In the genomic region with DNA sequence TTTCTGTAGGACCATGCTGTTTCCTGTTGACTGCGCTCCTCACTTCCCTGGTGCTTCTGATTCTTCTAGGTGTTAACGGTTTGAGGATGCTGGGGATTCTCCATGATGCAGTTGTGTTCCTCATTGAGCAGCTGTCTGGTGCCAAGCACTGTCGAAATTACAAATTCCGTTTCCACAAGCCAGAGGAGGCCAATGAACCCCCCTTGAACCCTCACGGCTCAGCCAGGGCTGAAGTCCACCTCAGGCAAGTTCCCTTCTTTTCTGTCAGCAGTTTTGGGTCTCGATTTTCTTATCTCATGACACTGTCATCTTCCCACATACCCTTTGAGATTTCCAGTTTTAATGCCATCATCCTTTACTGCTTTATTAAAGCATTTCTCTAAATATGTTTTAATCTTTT, we compare ENCODE assay signal across 17 cellular contexts. TPM values are rescaled to one million over a fixed set of nuclear protein-coding genes. Genes with fewer than 3 reads are reported as not detected.
A peak's percentile ranks its signal among the peaks of the same experiment; 100 is the strongest.
DNase-seq lines count a peak whose midpoint lies in the region; ATAC-seq and TF ChIP-seq lines count a peak whose summit lies in the region.
"Had no signal": no experiment of that assay in that cellular context is flagged by ENCODE, and none has a peak within 500 bp of the region (broad histone marks: within the 10 kb centered on the region; RNA-seq: fewer than 3 reads in every experiment).

No MANE protein-coding gene starts in this region.

- no peaks in the 10 kb centered on the region for H3K4me1 Mint-ChIP-seq in activated CD8-positive, alpha-beta T cell treated with anti-CD3 and anti-CD28 coated beads for 36 hours (ENCODE audit: low read depth)
- H3K4me1 Mint-ChIP-seq in activated CD8-positive, alpha-beta T cell treated with anti-CD3 and anti-CD28 coated beads, Interleukin-2, amount 10 ng/mL, durations not matched to agents 7 days and 5 days (ENCODE audit: low read depth) = no peaks in the 10 kb centered on the region
- peaks cover 5% of the 10 kb centered on the region for H3K4me1 Mint-ChIP-seq in CD8-positive, alpha-beta T cell (ENCODE audit: low read depth)
- no peaks in the 10 kb centered on the region for H3K4me1 Mint-ChIP-seq in activated naive CD8-positive, alpha-beta T cell (ENCODE audit: low read depth)
- H3K4me1 Mint-ChIP-seq in nephron progenitor cell = peaks cover 12% of the 10 kb centered on the region

- intact Hi-C loops in activated CD8-positive, alpha-beta T cell treated with anti-CD3 and anti-CD28 coated beads for 36 hours (cut with micrococcal nuclease) = no loop called here
- intact Hi-C loops in CD8-positive, alpha-beta T cell (cut with DNase I, micrococcal nuclease) = no loop called here

- H3K4me3 Mint-ChIP-seq in activated CD8-positive, alpha-beta T cell treated with anti-CD3 and anti-CD28 coated beads for 36 hours = no peak overlapping the region
- H3K4me3 Mint-ChIP-seq in activated CD8-positive, alpha-beta T cell treated with anti-CD3 and anti-CD28 coated beads, Interleukin-2, amount 10 ng/mL, durations not matched to agents 7 days and 5 days = no peak overlapping the region
- no peak overlapping the region for H3K4me3 Mint-ChIP-seq in CD8-positive, alpha-beta T cell
- H3K4me3 Mint-ChIP-seq in activated naive CD8-positive, alpha-beta T cell = no peak overlapping the region
- H3K4me3 Mint-ChIP-seq in nephron progenitor cell = no peak overlapping the region
- H3K4me3 Mint-ChIP-seq: CD4-positive, alpha-beta T cell had no signal

- H3K36me3 ChIP-seq in CD8-positive, alpha-beta T cell (ENCODE audit: insufficient read depth, low read length) = peaks cover 60% of the 10 kb centered on the region

- H3K27me3 ChIP-seq in CD8-positive, alpha-beta T cell (ENCODE audit: insufficient read depth, low read length) = no peaks in the 10 kb centered on the region
- H3K27me3 ChIP-seq: BLaER1 treated with 17β-estradiol and CSF1 and Interleukin-3, amounts not matched to agents 10 nM and 100 nM had no signal

- H3K27me3 Mint-ChIP-seq in activated CD8-positive, alpha-beta T cell treated with anti-CD3 and anti-CD28 coated beads for 36 hours = no peaks in the 10 kb centered on the region
- H3K27me3 Mint-ChIP-seq in activated CD8-positive, alpha-beta T cell treated with anti-CD3 and anti-CD28 coated beads, Interleukin-2, amount 10 ng/mL, durations not matched to agents 7 days and 5 days (ENCODE audit: low read depth) = no peaks in the 10 kb centered on the region
- no peaks in the 10 kb centered on the region for H3K27me3 Mint-ChIP-seq in CD8-positive, alpha-beta T cell (ENCODE audit: low read depth)
- no peaks in the 10 kb centered on the region for H3K27me3 Mint-ChIP-seq in activated naive CD8-positive, alpha-beta T cell
- H3K27me3 Mint-ChIP-seq in nephron progenitor cell (ENCODE audit: low read depth, poor library complexity) = no peaks in the 10 kb centered on the region
- H3K27me3 Mint-ChIP-seq: CD4-positive, alpha-beta T cell had no signal

- TF ChIP-seq CTCF in activated CD8-positive, alpha-beta T cell treated with anti-CD3 and anti-CD28 coated beads for 36 hours (IDR thresholded peaks at IDR 0.05) = no peak
- TF ChIP-seq CTCF in CD8-positive, alpha-beta T cell (IDR thresholded peaks at IDR 0.05) = no peak
- no peak for TF ChIP-seq CTCF in nephron progenitor cell (IDR thresholded peaks at IDR 0.05)

- H3K27ac Mint-ChIP-seq in activated CD8-positive, alpha-beta T cell treated with anti-CD3 and anti-CD28 coated beads for 36 hours = peak overlapping the region; percentile 29
- H3K27ac Mint-ChIP-seq in activated CD8-positive, alpha-beta T cell treated with anti-CD3 and anti-CD28 coated beads, Interleukin-2, amount 10 ng/mL, durations not matched to agents 7 days and 5 days = no peak overlapping the region
- H3K27ac Mint-ChIP-seq in CD8-positive, alpha-beta T cell = peak overlapping the region; percentile 23
- peak overlapping the region; percentile 38 for H3K27ac Mint-ChIP-seq in activated naive CD8-positive, alpha-beta T cell
- peak overlapping the region; percentile 86 for H3K27ac Mint-ChIP-seq in nephron progenitor cell
- H3K27ac Mint-ChIP-seq: CD4-positive, alpha-beta T cell had no signal

- no peak for DNase-seq in activated CD8-positive, alpha-beta T cell treated with anti-CD3 and anti-CD28 coated beads for 36 hours
- no peak for DNase-seq in activated CD8-positive, alpha-beta T cell treated with anti-CD3 and anti-CD28 coated beads, Interleukin-2, amount 10 ng/mL, durations not matched to agents 7 days and 5 days
- no peak for DNase-seq in CD8-positive, alpha-beta T cell
- DNase-seq in nephron progenitor cell = no peak
- DNase-seq: ACHN; CD4-positive, alpha-beta T cell; COR-L47; DND-41; GDM1 had no signal

- no peaks in the 10 kb centered on the region for H3K4me1 ChIP-seq in CD8-positive, alpha-beta T cell (ENCODE audit: insufficient read depth, low read length)
- H3K4me1 ChIP-seq: HAP-1 had no signal

- POLR2A ChIA-PET in activated CD8-positive, alpha-beta T cell treated with anti-CD3 and anti-CD28 coated beads for 36 hours (lab: Charles Lee) = no interaction called here
- POLR2A ChIA-PET in activated CD8-positive, alpha-beta T cell treated with anti-CD3 and anti-CD28 coated beads, Interleukin-2, amount 10 ng/mL, durations not matched to agents 7 days and 5 days (lab: Charles Lee) = no interaction called here
- POLR2A ChIA-PET in CD8-positive, alpha-beta T cell (lab: Charles Lee) = no interaction called here

- peaks cover 31% of the 10 kb centered on the region for H3K36me3 Mint-ChIP-seq in activated CD8-positive, alpha-beta T cell treated with anti-CD3 and anti-CD28 coated beads for 36 hours (ENCODE audit: low read depth)
- peaks cover 65% of the 10 kb centered on the region for H3K36me3 Mint-ChIP-seq in activated CD8-positive, alpha-beta T cell treated with anti-CD3 and anti-CD28 coated beads, Interleukin-2, amount 10 ng/mL, durations not matched to agents 7 days and 5 days (ENCODE audit: low read depth)
- peaks cover 75% of the 10 kb centered on the region for H3K36me3 Mint-ChIP-seq in CD8-positive, alpha-beta T cell
- H3K36me3 Mint-ChIP-seq in activated naive CD8-positive, alpha-beta T cell = peaks cover 9% of the 10 kb centered on the region
- peaks cover 65% of the 10 kb centered on the region for H3K36me3 Mint-ChIP-seq in nephron progenitor cell (ENCODE audit: low read depth)

- no peak overlapping the region for H3K4me3 ChIP-seq in CD8-positive, alpha-beta T cell (ENCODE audit: low read depth, low read length)
- H3K4me3 ChIP-seq: BLaER1 treated with 17β-estradiol and CSF1 and Interleukin-3, amounts not matched to agents 10 nM and 100 nM; HAP-1 had no signal

- CTCF ChIA-PET in activated CD8-positive, alpha-beta T cell treated with anti-CD3 and anti-CD28 coated beads for 36 hours (lab: Charles Lee) = no interaction called here
- CTCF ChIA-PET in activated CD8-positive, alpha-beta T cell treated with anti-CD3 and anti-CD28 coated beads, Interleukin-2, amount 10 ng/mL, durations not matched to agents 7 days and 5 days (lab: Charles Lee) = no interaction called here
- CTCF ChIA-PET in CD8-positive, alpha-beta T cell (lab: Charles Lee) = interaction anchor here (0.6 kb wide), 1 partner anchor 9 kb away, joined by 3 read pairs; no protein-coding TSS in a partner anchor

- no peaks in the 10 kb centered on the region for H3K9me3 ChIP-seq in CD8-positive, alpha-beta T cell (ENCODE audit: low read length)
- H3K9me3 ChIP-seq: BLaER1 treated with 17β-estradiol and CSF1 and Interleukin-3, amounts not matched to agents 10 nM and 100 nM; HAP-1 had no signal

- H3K9me3 Mint-ChIP-seq in activated CD8-positive, alpha-beta T cell treated with anti-CD3 and anti-CD28 coated beads for 36 hours = no peaks in the 10 kb centered on the region
- no peaks in the 10 kb centered on the region for H3K9me3 Mint-ChIP-seq in activated CD8-positive, alpha-beta T cell treated with anti-CD3 and anti-CD28 coated beads, Interleukin-2, amount 10 ng/mL, durations not matched to agents 7 days and 5 days (ENCODE audit: insufficient read depth)
- H3K9me3 Mint-ChIP-seq in CD8-positive, alpha-beta T cell = no peaks in the 10 kb centered on the region
- H3K9me3 Mint-ChIP-seq in activated naive CD8-positive, alpha-beta T cell (ENCODE audit: low read depth) = no peaks in the 10 kb centered on the region
- H3K9me3 Mint-ChIP-seq in nephron progenitor cell = no peaks in the 10 kb centered on the region
- H3K9me3 Mint-ChIP-seq: CD4-positive, alpha-beta T cell had no signal

- H3K27ac ChIP-seq in CD8-positive, alpha-beta T cell (ENCODE audit: low read depth, low read length) = no peak overlapping the region
- H3K27ac ChIP-seq: HL-60 had no signal

- ATAC-seq in activated CD8-positive, alpha-beta T cell treated with anti-CD3 and anti-CD28 coated beads for 36 hours = no peak
- ATAC-seq in activated CD8-positive, alpha-beta T cell treated with anti-CD3 and anti-CD28 coated beads, Interleukin-2, amount 10 ng/mL, durations not matched to agents 7 days and 5 days = no peak
- ATAC-seq in CD8-positive, alpha-beta T cell = no peak
- no peak for ATAC-seq in HG02938 (IDR thresholded peaks at IDR 0.05; ENCODE audit: unreplicated experiment)
- no peak for ATAC-seq in HG03354 (IDR thresholded peaks at IDR 0.05; ENCODE audit: poor library complexity, severe bottlenecking, unreplicated experiment)

RNA-seq across cellular contexts. Expression of gene TTC36, which starts 7.7 kb away (rescaled TPM):
- under 1 TPM; 0.36 to 0.43 TPM for total RNA-seq in activated CD8-positive, alpha-beta T cell treated with anti-CD3 and anti-CD28 coated beads for 36 hours
- under 1 TPM; 0.37 to 0.99 TPM for total RNA-seq in activated CD8-positive, alpha-beta T cell treated with anti-CD3 and anti-CD28 coated beads, Interleukin-2, amount 10 ng/mL, durations not matched to agents 7 days and 5 days
- total RNA-seq in CD8-positive, alpha-beta T cell = under 1 TPM in 1 of 2 experiments, not detected in 1; 0.65 TPM
- total RNA-seq: A172, H1 had no signal

RNA-seq across cellular contexts. Expression of gene TMEM25, which starts 11.4 kb away (rescaled TPM):
- 10 to 100 TPM in 1 of 2 experiments, 1 to 10 TPM in 1; 9.8 to 15.0 TPM for total RNA-seq in activated CD8-positive, alpha-beta T cell treated with anti-CD3 and anti-CD28 coated beads for 36 hours
- 1 to 10 TPM; 6.1 to 8.9 TPM for total RNA-seq in activated CD8-positive, alpha-beta T cell treated with anti-CD3 and anti-CD28 coated beads, Interleukin-2, amount 10 ng/mL, durations not matched to agents 7 days and 5 days
- 10 to 100 TPM; 11.3 to 14.0 TPM for total RNA-seq in CD8-positive, alpha-beta T cell

RNA-seq across cellular contexts. Expression of gene IFT46, which starts 46.2 kb away (rescaled TPM):
- 10 to 100 TPM; 14.9 to 16.0 TPM for total RNA-seq in activated CD8-positive, alpha-beta T cell treated with anti-CD3 and anti-CD28 coated beads for 36 hours
- 10 to 100 TPM; 12.0 to 12.3 TPM for total RNA-seq in activated CD8-positive, alpha-beta T cell treated with anti-CD3 and anti-CD28 coated beads, Interleukin-2, amount 10 ng/mL, durations not matched to agents 7 days and 5 days
- total RNA-seq in CD8-positive, alpha-beta T cell = 1 to 10 TPM; 4.8 to 5.6 TPM

RNA-seq across cellular contexts. Expression of gene ARCN1, which starts 52.7 kb away (rescaled TPM):
- total RNA-seq in activated CD8-positive, alpha-beta T cell treated with anti-CD3 and anti-CD28 coated beads for 36 hours = 100 to 1,000 TPM; 134 to 135 TPM
- 100 to 1,000 TPM; 106 to 109 TPM for total RNA-seq in activated CD8-positive, alpha-beta T cell treated with anti-CD3 and anti-CD28 coated beads, Interleukin-2, amount 10 ng/mL, durations not matched to agents 7 days and 5 days
- 10 to 100 TPM; 77.8 to 81.2 TPM for total RNA-seq in CD8-positive, alpha-beta T cell
